Comparison of ENCODE assay signal across 20 cellular contexts in the genomic region with DNA sequence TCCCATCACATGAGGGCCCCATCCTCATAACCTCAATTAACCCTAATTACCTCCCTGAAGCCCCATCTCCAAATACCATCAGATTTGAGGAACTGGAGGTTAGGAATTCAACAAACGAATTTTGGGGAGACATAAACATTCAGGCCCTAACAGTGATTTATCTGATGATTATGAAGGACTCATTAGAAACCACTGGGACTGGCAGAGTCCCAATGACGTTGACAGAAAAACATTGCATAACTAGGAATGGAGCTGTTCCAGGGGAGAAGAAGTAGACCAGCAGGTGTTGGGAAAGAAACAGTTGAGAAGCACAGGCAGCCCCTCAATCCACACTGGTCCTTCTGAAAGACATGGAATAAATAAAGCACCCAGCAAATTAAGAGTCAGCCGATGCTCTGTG.
DNase-seq lines count a peak whose midpoint lies in the region; ATAC-seq and TF ChIP-seq lines count a peak whose summit lies in the region.
"Had no signal": no experiment of that assay in that cellular context is flagged by ENCODE, and none has a peak within 500 bp of the region (broad histone marks: within the 10 kb centered on the region; RNA-seq: fewer than 3 reads in every experiment).

No MANE protein-coding gene starts in this region.

- no peak overlapping the region for H2AFZ ChIP-seq in mammary epithelial cell (ENCODE audit: low read depth, low read length)
- H2AFZ ChIP-seq: GM23248 had no signal

- CTCF ChIA-PET in MCF 10A (lab: Yijun Ruan, JAX), result interaction anchor here (0.7 kb wide), 1 partner anchor 12 kb away, joined by 3 read pairs; no protein-coding TSS in a partner anchor
- CTCF ChIA-PET in mammary epithelial cell (lab: Charles Lee; ENCODE audit: low non-redundant PET), result no interaction called here

- H3K9me3 ChIP-seq in mammary epithelial cell (replicated peaks; ENCODE audit: insufficient read depth, low read length), result peaks cover 16% of the 10 kb centered on the region
- no peaks in the 10 kb centered on the region for H3K9me3 ChIP-seq in thoracic aorta
- H3K9me3 ChIP-seq: A549, Caco-2, HAP-1 had no signal

- peaks cover 6% of the 10 kb centered on the region for H3K4me1 Mint-ChIP-seq in MCF 10A (ENCODE audit: insufficient read depth, unreplicated experiment)

- H3K27me3 Mint-ChIP-seq in MCF 10A (ENCODE audit: insufficient read depth, unreplicated experiment), result peaks cover 10% of the 10 kb centered on the region
- H3K27me3 Mint-ChIP-seq: CD4-positive, alpha-beta T cell had no signal

- POLR2A ChIA-PET in MCF 10A (lab: Yijun Ruan, JAX), result no interaction called here

- no peak overlapping the region for H3K27ac Mint-ChIP-seq in MCF 10A (ENCODE audit: low read depth, unreplicated experiment)
- H3K27ac Mint-ChIP-seq: CD4-positive, alpha-beta T cell had no signal

- no peaks in the 10 kb centered on the region for H3K4me1 ChIP-seq in mammary epithelial cell (ENCODE audit: insufficient read depth, low read length)
- H3K4me1 ChIP-seq in thoracic aorta (ENCODE audit: control insufficient read depth in 1 of 2, low read depth in 2 of 2), result peaks cover 2 to 20% of the 10 kb centered on the region in 2 donors
- H3K4me1 ChIP-seq: A549, Caco-2, HAP-1 had no signal

- dilution Hi-C loops in mammary epithelial cell (cut with HindIII; ENCODE audit: low sequenced_read_pairs), result no loop called here

- H3K4me2 ChIP-seq in mammary epithelial cell (ENCODE audit: insufficient read depth, low read depth, low read length), result no peak overlapping the region
- H3K4me2 ChIP-seq: A549 had no signal

- no peaks in the 10 kb centered on the region for H3K27me3 ChIP-seq in mammary epithelial cell (ENCODE audit: insufficient read depth, low read length)
- no peaks in the 10 kb centered on the region for H3K27me3 ChIP-seq in thoracic aorta (replicated peaks; ENCODE audit: insufficient read depth)

- no peaks in the 10 kb centered on the region for H3K9me3 Mint-ChIP-seq in MCF 10A (ENCODE audit: unreplicated experiment)

- in situ Hi-C loops in mammary epithelial cell (cut with MboI; ENCODE audit: low sequenced_read_pairs in 2 of 2), result no loop called here

- WGBS in mammary epithelial cell (ENCODE audit: low coverage, missing lambda C conversion rate), result 22% methylated on average over 3 of the region's 3 CpGs

- no peaks in the 10 kb centered on the region for H3K79me2 ChIP-seq in mammary epithelial cell (ENCODE audit: insufficient read depth, low read length)

- intact Hi-C loops in MCF 10A (cut with micrococcal nuclease), result no loop called here
- intact Hi-C loops in mammary epithelial cell (cut with micrococcal nuclease), result no loop called here
- intact Hi-C loops in left cardiac atrium (cut with DNase I), result no loop called here

- H3K27ac ChIP-seq in mammary epithelial cell (ENCODE audit: insufficient read depth, low read depth, low read length), result no peak overlapping the region
- H3K27ac ChIP-seq in thoracic aorta, result peak overlapping the region; percentile 63 to 77
- H3K27ac ChIP-seq: 22Rv1, A549, C4-2B, GM23248, HL-60 had no signal

- no peak overlapping the region for H3K4me3 Mint-ChIP-seq in MCF 10A (ENCODE audit: unreplicated experiment)
- H3K4me3 Mint-ChIP-seq: CD4-positive, alpha-beta T cell had no signal

- H3K9ac ChIP-seq in mammary epithelial cell (ENCODE audit: insufficient read depth, low read length), result no peak overlapping the region
- H3K9ac ChIP-seq: GM23248 had no signal

- no peaks in the 10 kb centered on the region for H3K36me3 Mint-ChIP-seq in MCF 10A (ENCODE audit: insufficient read depth, unreplicated experiment)

- ATAC-seq in thoracic aorta (ENCODE audit: insufficient number of reproducible peaks, low FRiP score, low read depth) (no peak), left cardiac atrium (no peak)
- ATAC-seq: A549, GM12878, K562 had no signal

- TF ChIP-seq CTCF in MCF 10A (IDR thresholded peaks at IDR 0.05; ENCODE audit: unreplicated experiment) (no peak), mammary epithelial cell (conservative IDR thresholded peaks at IDR 0.05 in 1 of 2, IDR thresholded peaks at IDR 0.05 in 1 of 2; ENCODE audit: extremely low read depth in 1 of 2, insufficient read depth in 1 of 2, low read depth in 1 of 2, low read length in 2 of 2) (no peak), thoracic aorta (IDR thresholded peaks at IDR 0.05) (no peak)

- H4K20me1 ChIP-seq in mammary epithelial cell (ENCODE audit: insufficient read depth, low read length), result no peaks in the 10 kb centered on the region

- H3K4me3 ChIP-seq in mammary epithelial cell (replicated peaks in 1 of 3; ENCODE audit: insufficient read depth in 1 of 3, low read depth in 2 of 3, low read length in 3 of 3) (no peak overlapping the region), thoracic aorta (no peak overlapping the region)
- H3K4me3 ChIP-seq: A549, GM12878, GM23248, HAP-1, K562 had no signal

- no TSS peak for BruUV-seq in MCF 10A (replicated peaks; lab: Mats Ljungman, UMichigan)
- BruUV-seq in mammary epithelial cell (replicated peaks; lab: Mats Ljungman, UMichigan), result no TSS peak

- peak; percentile 8 for DNase-seq in MCF 10A (ENCODE audit: unreplicated experiment)
- no peak for DNase-seq in mammary epithelial cell
- peak; percentile 2 for DNase-seq in amniotic epithelial cell (ENCODE audit: low read depth)
- DNase-seq in thoracic aorta (ENCODE audit: low spot score), result no peak
- no peak for DNase-seq in GM19240 (ENCODE audit: insufficient read length, low spot score)
- DNase-seq in stimulated activated CD4-positive, alpha-beta T cell treated with anti-CD3 and anti-CD28 coated beads, Interleukin-12 subunit alpha, Interleukin-12 subunit beta, amount 100 ng/mL, for 4 hours, result no peak
- no peak for DNase-seq in left cardiac atrium
- DNase-seq: AML-193; Caco-2; CD4-positive, alpha-beta T cell; DMS153; DMS79; GM23248 had no signal

- no peaks in the 10 kb centered on the region for H3K36me3 ChIP-seq in mammary epithelial cell (ENCODE audit: insufficient read depth, low read length)
- no peaks in the 10 kb centered on the region for H3K36me3 ChIP-seq in thoracic aorta
- H3K36me3 ChIP-seq: HAP-1 had no signal

Comparison
In these comparisons a context has a peak if more than half of its experiments do, and no peak if none do; other contexts are left out.
1. DNase-seq: peak in MCF 10A (single experiment) and amniotic epithelial cell (single experiment); none in mammary epithelial cell (single experiment), thoracic aorta (single experiment), GM19240 (single experiment), stimulated activated CD4-positive, alpha-beta T cell treated with anti-CD3 and anti-CD28 coated beads, Interleukin-12 subunit alpha, Interleukin-12 subunit beta, amount 100 ng/mL, for 4 hours (single experiment) and left cardiac atrium (single experiment).